Comparison of ENCODE assay signal across 1 cellular context in the genomic region with DNA sequence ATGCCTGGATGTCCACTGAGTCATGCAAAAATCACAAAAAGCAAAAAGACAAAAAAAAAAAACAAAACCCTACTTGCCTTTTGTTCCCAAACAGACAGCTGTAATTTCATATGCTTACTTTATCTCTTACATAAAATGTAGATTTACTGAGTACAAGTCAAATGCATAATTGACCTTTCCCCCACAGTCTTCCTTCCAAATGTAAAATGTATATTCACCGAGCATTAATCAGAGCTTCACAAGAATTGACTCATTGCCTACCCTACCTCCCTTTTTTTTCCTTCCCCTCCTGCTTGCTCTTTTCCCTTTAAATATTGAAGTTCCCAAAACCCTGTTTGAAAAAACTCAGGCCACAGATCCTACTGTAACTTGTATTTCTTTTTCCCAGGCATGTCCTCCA.
TF ChIP-seq lines count a peak whose summit lies in the region.

No MANE protein-coding gene starts in this region.

TF ChIP-seq in GM23338, 12 proteins besides CTCF, POLR2A, EP300 and RAD21 (continued from another document):
- no peak for TF ChIP-seq ZNF114 (CRISPR knock-in tag; IDR thresholded peaks at IDR 0.05)
- TF ChIP-seq, protein P1, sequence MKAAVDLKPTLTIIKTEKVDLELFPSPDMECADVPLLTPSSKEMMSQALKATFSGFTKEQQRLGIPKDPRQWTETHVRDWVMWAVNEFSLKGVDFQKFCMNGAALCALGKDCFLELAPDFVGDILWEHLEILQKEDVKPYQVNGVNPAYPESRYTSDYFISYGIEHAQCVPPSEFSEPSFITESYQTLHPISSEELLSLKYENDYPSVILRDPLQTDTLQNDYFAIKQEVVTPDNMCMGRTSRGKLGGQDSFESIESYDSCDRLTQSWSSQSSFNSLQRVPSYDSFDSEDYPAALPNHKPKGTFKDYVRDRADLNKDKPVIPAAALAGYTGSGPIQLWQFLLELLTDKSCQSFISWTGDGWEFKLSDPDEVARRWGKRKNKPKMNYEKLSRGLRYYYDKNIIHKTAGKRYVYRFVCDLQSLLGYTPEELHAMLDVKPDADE (IDR thresholded peaks at IDR 0.05): no peak
- TF ChIP-seq, protein P2, sequence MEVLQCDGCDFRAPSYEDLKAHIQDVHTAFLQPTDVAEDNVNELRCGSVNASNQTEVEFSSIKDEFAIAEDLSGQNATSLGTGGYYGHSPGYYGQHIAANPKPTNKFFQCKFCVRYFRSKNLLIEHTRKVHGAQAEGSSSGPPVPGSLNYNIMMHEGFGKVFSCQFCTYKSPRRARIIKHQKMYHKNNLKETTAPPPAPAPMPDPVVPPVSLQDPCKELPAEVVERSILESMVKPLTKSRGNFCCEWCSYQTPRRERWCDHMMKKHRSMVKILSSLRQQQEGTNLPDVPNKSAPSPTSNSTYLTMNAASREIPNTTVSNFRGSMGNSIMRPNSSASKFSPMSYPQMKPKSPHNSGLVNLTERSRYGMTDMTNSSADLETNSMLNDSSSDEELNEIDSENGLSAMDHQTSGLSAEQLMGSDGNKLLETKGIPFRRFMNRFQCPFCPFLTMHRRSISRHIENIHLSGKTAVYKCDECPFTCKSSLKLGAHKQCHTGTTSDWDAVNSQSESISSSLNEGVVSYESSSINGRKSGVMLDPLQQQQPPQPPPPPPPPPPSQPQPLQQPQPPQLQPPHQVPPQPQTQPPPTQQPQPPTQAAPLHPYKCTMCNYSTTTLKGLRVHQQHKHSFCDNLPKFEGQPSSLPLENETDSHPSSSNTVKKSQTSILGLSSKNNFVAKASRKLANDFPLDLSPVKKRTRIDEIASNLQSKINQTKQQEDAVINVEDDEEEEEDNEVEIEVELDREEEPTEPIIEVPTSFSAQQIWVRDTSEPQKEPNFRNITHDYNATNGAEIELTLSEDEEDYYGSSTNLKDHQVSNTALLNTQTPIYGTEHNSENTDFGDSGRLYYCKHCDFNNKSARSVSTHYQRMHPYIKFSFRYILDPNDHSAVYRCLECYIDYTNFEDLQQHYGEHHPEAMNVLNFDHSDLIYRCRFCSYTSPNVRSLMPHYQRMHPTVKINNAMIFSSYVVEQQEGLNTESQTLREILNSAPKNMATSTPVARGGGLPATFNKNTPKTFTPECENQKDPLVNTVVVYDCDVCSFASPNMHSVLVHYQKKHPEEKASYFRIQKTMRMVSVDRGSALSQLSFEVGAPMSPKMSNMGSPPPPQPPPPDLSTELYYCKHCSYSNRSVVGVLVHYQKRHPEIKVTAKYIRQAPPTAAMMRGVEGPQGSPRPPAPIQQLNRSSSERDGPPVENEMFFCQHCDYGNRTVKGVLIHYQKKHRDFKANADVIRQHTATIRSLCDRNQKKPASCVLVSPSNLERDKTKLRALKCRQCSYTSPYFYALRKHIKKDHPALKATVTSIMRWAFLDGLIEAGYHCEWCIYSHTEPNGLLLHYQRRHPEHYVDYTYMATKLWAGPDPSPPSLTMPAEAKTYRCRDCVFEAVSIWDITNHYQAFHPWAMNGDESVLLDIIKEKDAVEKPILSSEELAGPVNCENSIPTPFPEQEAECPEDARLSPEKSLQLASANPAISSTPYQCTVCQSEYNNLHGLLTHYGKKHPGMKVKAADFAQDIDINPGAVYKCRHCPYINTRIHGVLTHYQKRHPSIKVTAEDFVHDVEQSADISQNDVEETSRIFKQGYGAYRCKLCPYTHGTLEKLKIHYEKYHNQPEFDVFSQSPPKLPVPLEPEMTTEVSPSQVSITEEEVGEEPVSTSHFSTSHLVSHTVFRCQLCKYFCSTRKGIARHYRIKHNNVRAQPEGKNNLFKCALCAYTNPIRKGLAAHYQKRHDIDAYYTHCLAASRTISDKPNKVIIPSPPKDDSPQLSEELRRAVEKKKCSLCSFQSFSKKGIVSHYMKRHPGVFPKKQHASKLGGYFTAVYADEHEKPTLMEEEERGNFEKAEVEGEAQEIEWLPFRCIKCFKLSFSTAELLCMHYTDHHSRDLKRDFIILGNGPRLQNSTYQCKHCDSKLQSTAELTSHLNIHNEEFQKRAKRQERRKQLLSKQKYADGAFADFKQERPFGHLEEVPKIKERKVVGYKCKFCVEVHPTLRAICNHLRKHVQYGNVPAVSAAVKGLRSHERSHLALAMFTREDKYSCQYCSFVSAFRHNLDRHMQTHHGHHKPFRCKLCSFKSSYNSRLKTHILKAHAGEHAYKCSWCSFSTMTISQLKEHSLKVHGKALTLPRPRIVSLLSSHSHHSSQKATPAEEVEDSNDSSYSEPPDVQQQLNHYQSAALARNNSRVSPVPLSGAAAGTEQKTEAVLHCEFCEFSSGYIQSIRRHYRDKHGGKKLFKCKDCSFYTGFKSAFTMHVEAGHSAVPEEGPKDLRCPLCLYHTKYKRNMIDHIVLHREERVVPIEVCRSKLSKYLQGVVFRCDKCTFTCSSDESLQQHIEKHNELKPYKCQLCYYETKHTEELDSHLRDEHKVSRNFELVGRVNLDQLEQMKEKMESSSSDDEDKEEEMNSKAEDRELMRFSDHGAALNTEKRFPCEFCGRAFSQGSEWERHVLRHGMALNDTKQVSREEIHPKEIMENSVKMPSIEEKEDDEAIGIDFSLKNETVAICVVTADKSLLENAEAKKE (CRISPR knock-in tag; IDR thresholded peaks at IDR 0.05): no peak
- no peak for TF ChIP-seq NANOG (IDR thresholded peaks at IDR 0.05; ENCODE audit: borderline replicate concordance)
- TF ChIP-seq STAT1 (IDR thresholded peaks at IDR 0.05; ENCODE audit: unreplicated experiment): no peak
- no peak for TF ChIP-seq ZNF331 (CRISPR knock-in tag; IDR thresholded peaks at IDR 0.05; ENCODE audit: low read depth)
- no peak for TF ChIP-seq EZH2 (IDR thresholded peaks at IDR 0.05; ENCODE audit: low read depth, unreplicated experiment)
- TF ChIP-seq POLR2AphosphoS5 (IDR thresholded peaks at IDR 0.05; ENCODE audit: low read depth): no peak
- TF ChIP-seq EZH2phosphoT487 (IDR thresholded peaks at IDR 0.05; ENCODE audit: unreplicated experiment): no peak
